9 cellular contexts compared by ENCODE assay signal in genomic region chr16:29809031-29809747, GRCh38. TPM values are rescaled to one million over a fixed set of nuclear protein-coding genes. Genes with fewer than 3 reads are reported as not detected.
DNase-seq lines count a peak whose midpoint lies in the region; ATAC-seq and TF ChIP-seq lines count a peak whose summit lies in the region.
"Had no signal": no experiment of that assay in that cellular context is flagged by ENCODE, and none has a peak within 500 bp of the region (broad histone marks: within the 10 kb centered on the region; RNA-seq: fewer than 3 reads in every experiment).

No MANE protein-coding gene starts in this region.

- peaks cover 10% of the 10 kb centered on the region for H3K36me3 ChIP-seq in CD8-positive, alpha-beta T cell (ENCODE audit: insufficient read depth, low read length)
- peaks cover 21% of the 10 kb centered on the region for H3K36me3 ChIP-seq in neutrophil

- peak overlapping the region; percentile 99 for H3K27ac Mint-ChIP-seq in CD8-positive, alpha-beta T cell

- peak overlapping the region; percentile 94 for H3K4me3 Mint-ChIP-seq in CD8-positive, alpha-beta T cell

- no peaks in the 10 kb centered on the region for H3K9me3 ChIP-seq in CD8-positive, alpha-beta T cell (ENCODE audit: low read length)
- H3K9me3 ChIP-seq in neutrophil: no peaks in the 10 kb centered on the region

- H3K36me3 Mint-ChIP-seq in CD8-positive, alpha-beta T cell: peaks cover 23% of the 10 kb centered on the region

- CTCF ChIA-PET in CD8-positive, alpha-beta T cell (lab: Charles Lee): interaction anchor here (1.0 to 3.6 kb wide), 11 partner anchors 8 to 223 kb away, joined by 3 to 53 read pairs (median 8); partner anchors contain the start of genes C16orf54, KIF22, MVP and PAGR1

- peaks cover 57% of the 10 kb centered on the region for H3K4me1 ChIP-seq in CD8-positive, alpha-beta T cell (ENCODE audit: insufficient read depth, low read length)
- peaks cover 55 to 64% of the 10 kb centered on the region in 2 experiments for H3K4me1 ChIP-seq in neutrophil (ENCODE audit: control insufficient read depth in 1 of 2, insufficient read depth in 1 of 2, low read depth in 1 of 2, low read length in 1 of 2)

- H3K4me1 Mint-ChIP-seq in CD8-positive, alpha-beta T cell (ENCODE audit: low read depth): peaks cover 55% of the 10 kb centered on the region

- DNase-seq in CD8-positive, alpha-beta T cell: peak in 1 of 7 experiments; percentile 13
- DNase-seq in NCI-H69 (lab: John Stamatoyannopoulos, UW): peak; percentile 41
- no peak for DNase-seq in dorsolateral prefrontal cortex
- no peak for DNase-seq in DMS114 treated with DMSO at 0.1 percent for 48 hours (lab: John Stamatoyannopoulos, UW; ENCODE audit: unreplicated experiment)
- DNase-seq in COLO829 (ENCODE audit: low spot score): no peak
- no peak for DNase-seq in OCI-M1 (lab: John Stamatoyannopoulos, UW)
- no peak for DNase-seq in lower leg skin (ENCODE audit: low spot score in 2 of 2)

- no peak for TF ChIP-seq POLR2A in lower leg skin (IDR thresholded peaks at IDR 0.05)

- intact Hi-C loops in CD8-positive, alpha-beta T cell (cut with DNase I, micrococcal nuclease): loop anchor here in 1 of 2 experiments (5.0 to 10.0 kb wide), 4 partner anchors 566 to 1113 kb away; partner anchors contain the start of genes FBRS, FBXL19, MYL11 and TBC1D10B
- intact Hi-C loops in dorsolateral prefrontal cortex (cut with DNase I) (loop anchor here (2.0 to 5.0 kb wide), 4 partner anchors 40 to 258 kb away; partner anchors contain the start of genes ALDOA (in 1 of the 2), C16orf92 (in 1 of the 2) and TAOK2 (in 1 of the 2)), lower leg skin (cut with DNase I; ENCODE audit: low total_unique reads) (no loop called here)

- TF ChIP-seq CTCF in CD8-positive, alpha-beta T cell (IDR thresholded peaks at IDR 0.05): no peak
- no peak for TF ChIP-seq CTCF in dorsolateral prefrontal cortex (IDR thresholded peaks at IDR 0.05 in 54 of 56, conservative IDR thresholded peaks at IDR 0.05 in 2 of 56; ENCODE audit: low read depth in 1 of 56, partially characterized antibody in 56 of 56)
- no peak for TF ChIP-seq CTCF in neutrophil (IDR thresholded peaks at IDR 0.05)
- no peak for TF ChIP-seq CTCF in lower leg skin (IDR thresholded peaks at IDR 0.05)

- no peaks in the 10 kb centered on the region for H3K27me3 ChIP-seq in CD8-positive, alpha-beta T cell (ENCODE audit: insufficient read depth, low read length)
- no peaks in the 10 kb centered on the region for H3K27me3 ChIP-seq in dorsolateral prefrontal cortex
- peaks cover 31% of the 10 kb centered on the region for H3K27me3 ChIP-seq in neutrophil

- H3K27ac ChIP-seq in CD8-positive, alpha-beta T cell (ENCODE audit: low read depth, low read length): peak overlapping the region; percentile 87
- H3K27ac ChIP-seq in dorsolateral prefrontal cortex: peak overlapping the region in 55 of 59 donors; percentile 2 to 99 (median 95)
- peak overlapping the region; percentile 93 for H3K27ac ChIP-seq in neutrophil

- no peak for ATAC-seq in CD8-positive, alpha-beta T cell

- H3K4me3 ChIP-seq in CD8-positive, alpha-beta T cell (ENCODE audit: low read depth, low read length): peak overlapping the region; percentile 48
- H3K4me3 ChIP-seq in dorsolateral prefrontal cortex: peak overlapping the region in 50 of 59 donors; percentile 1 to 87 (median 59)
- no peak overlapping the region for H3K4me3 ChIP-seq in neutrophil (ENCODE audit: low read depth in 1 of 2, low read length in 1 of 2)
- no peak overlapping the region for H3K4me3 ChIP-seq in lower leg skin (ENCODE audit: low read depth, poor library complexity, severe bottlenecking)
- H3K4me3 ChIP-seq: lung had no signal

- H3K9me3 Mint-ChIP-seq in CD8-positive, alpha-beta T cell: no peaks in the 10 kb centered on the region

- POLR2A ChIA-PET in CD8-positive, alpha-beta T cell (lab: Charles Lee): interaction anchor here (0.6 to 5.2 kb wide), 19 partner anchors 9 to 816 kb away, joined by 3 to 89 read pairs (median 6); partner anchors contain the start of genes ALDOA, C16orf54, CORO1A and DCTPP1

- 74 to 78% methylated on average over 22 to 26 of the region's 31 CpGs for WGBS in lower leg skin, 2 donors

- H3K27me3 Mint-ChIP-seq in CD8-positive, alpha-beta T cell (ENCODE audit: low read depth): no peaks in the 10 kb centered on the region

RNA-seq across cellular contexts. Expression of gene PRRT2, which starts 2.8 kb away (rescaled TPM):
- total RNA-seq in CD8-positive, alpha-beta T cell: 1 to 10 TPM; 1.6 to 1.7 TPM
- total RNA-seq in dorsolateral prefrontal cortex (100 to 1,000 TPM in 117 of 120 experiments, 10 to 100 TPM in 3; 59.4 to 245 (median 169) TPM), lower leg skin (1 to 10 TPM in 3 of 4 donors, not detected in 1; 1.1 to 3.6 (median 1.4) TPM)

RNA-seq across cellular contexts. Expression of gene MAZ, which starts 2.9 kb away (rescaled TPM):
- 100 to 1,000 TPM; 203 to 212 TPM for total RNA-seq in CD8-positive, alpha-beta T cell
- total RNA-seq in dorsolateral prefrontal cortex (100 to 1,000 TPM; 133 to 275 (median 174) TPM), lower leg skin (100 to 1,000 TPM in 1 of 4 donors, 10 to 100 TPM in 3; 62.1 to 101 (median 84.8) TPM)

RNA-seq across cellular contexts. Expression of gene PAGR1, which starts 6.8 kb away (rescaled TPM):
- 10 to 100 TPM; 13.8 to 16.8 TPM for total RNA-seq in CD8-positive, alpha-beta T cell
- total RNA-seq in dorsolateral prefrontal cortex: 10 to 100 TPM; 16.6 to 44.6 (median 24.7) TPM
- 10 to 100 TPM; 28.0 to 33.5 (median 32.1) TPM for total RNA-seq in lower leg skin

RNA-seq across cellular contexts. Expression of gene MVP, which starts 11.1 kb away (rescaled TPM):
- 10 to 100 TPM; 74.2 to 81.1 TPM for total RNA-seq in CD8-positive, alpha-beta T cell
- total RNA-seq in dorsolateral prefrontal cortex (10 to 100 TPM; 16.4 to 85.7 (median 36.1) TPM), lower leg skin (10 to 100 TPM; 58.2 to 94.1 (median 70.4) TPM)

RNA-seq across cellular contexts. Expression of gene KIF22, which starts 18.6 kb away (rescaled TPM):
- 100 to 1,000 TPM in 1 of 2 experiments, 10 to 100 TPM in 1; 93.5 to 105 TPM for total RNA-seq in CD8-positive, alpha-beta T cell
- total RNA-seq in dorsolateral prefrontal cortex (10 to 100 TPM; 10.5 to 31.6 (median 21.6) TPM), lower leg skin (10 to 100 TPM; 36.8 to 81.2 (median 44.9) TPM)

Comparison
In these comparisons a context has a peak if more than half of its experiments do, and no peak if none do; other contexts are left out.
1. H3K4me3 ChIP-seq: peak in CD8-positive, alpha-beta T cell (single experiment) and dorsolateral prefrontal cortex (50 of 59); none in neutrophil (0 of 2) and lower leg skin (single experiment).
2. RNA of gene PRRT2, which starts 2.8 kb away (total RNA-seq): 59.4 to 245 TPM in dorsolateral prefrontal cortex; 1.6 to 1.7 TPM in CD8-positive, alpha-beta T cell and 1.1 to 3.6 TPM in lower leg skin; every median in the first group is over 10 times any median in the second.
3. Peak in every context shown above with its lines, with median percentiles within 50 percentile points of each other: H3K27ac ChIP-seq.